In genomic region chr12:31966558-31967205, GRCh38 we compare ENCODE assay signal across 12 cellular contexts. TPM values are rescaled to one million over a fixed set of nuclear protein-coding genes. Genes with fewer than 3 reads are reported as not detected.
A peak's percentile ranks its signal among the peaks of the same experiment; 100 is the strongest.
DNase-seq lines count a peak whose midpoint lies in the region; ATAC-seq and TF ChIP-seq lines count a peak whose summit lies in the region.
"Had no signal": no experiment of that assay in that cellular context is flagged by ENCODE, and none has a peak within 500 bp of the region (broad histone marks: within the 10 kb centered on the region; RNA-seq: fewer than 3 reads in every experiment).

No MANE protein-coding gene starts in this region.

- intact Hi-C loops in CD4-positive, alpha-beta T cell (cut with DNase I, micrococcal nuclease), result loop anchor here (5.0 to 10.0 kb wide), 4 partner anchors 96 to 708 kb away; partner anchors contain the start of gene DNM1L (in 1 of the 2)

- no peak for TF ChIP-seq CTCF in CD4-positive, alpha-beta T cell (IDR thresholded peaks at IDR 0.05)
- no peak for TF ChIP-seq CTCF in coronary artery (IDR thresholded peaks at IDR 0.05)

- no peak overlapping the region for H3K4me3 ChIP-seq in HUES64 (ENCODE audit: low read length)
- peak overlapping the region; percentile 35 for H3K4me3 ChIP-seq in coronary artery
- H3K4me3 ChIP-seq: GM23248, prostate gland had no signal

- ATAC-seq in CD4-positive, alpha-beta T cell (ENCODE audit: poor library complexity), result no peak
- peak; percentile 5 to 7 for ATAC-seq in naive thymus-derived CD8-positive, alpha-beta T cell
- no peak for ATAC-seq in HG02623 (IDR thresholded peaks at IDR 0.05; ENCODE audit: unreplicated experiment)

- peaks cover 7% of the 10 kb centered on the region for H3K9me3 ChIP-seq in CD4-positive, alpha-beta T cell (ENCODE audit: control insufficient read depth, low read length)
- 0 out of 2 replicates have a peak, but pooled peaks cover 1% of the 10 kb centered on the region for H3K9me3 ChIP-seq in HUES64 (ENCODE audit: insufficient read depth, low read depth, low read length)
- H3K9me3 ChIP-seq: prostate gland had no signal

- peaks cover 100% of the 10 kb centered on the region for H3K36me3 Mint-ChIP-seq in CD4-positive, alpha-beta T cell (ENCODE audit: low read depth)
- H3K36me3 Mint-ChIP-seq in naive thymus-derived CD8-positive, alpha-beta T cell, result peaks cover 49 to 95% (median 72%) of the 10 kb centered on the region in 3 donors

- H3K36me3 ChIP-seq in HUES64 (ENCODE audit: insufficient read depth, low read length), result peaks cover 79% of the 10 kb centered on the region
- H3K36me3 ChIP-seq: prostate gland had no signal

- DNase-seq in CD4-positive, alpha-beta T cell, result no peak
- DNase-seq in coronary artery (ENCODE audit: low spot score), result no peak
- DNase-seq in naive thymus-derived CD8-positive, alpha-beta T cell, result no peak
- no peak for DNase-seq in NCI-H1694 treated with DMSO at 0.1 percent for 48 hours (lab: John Stamatoyannopoulos, UW)
- DNase-seq in hippocampal formation (lab: John Stamatoyannopoulos, UW), result no peak
- no peak for DNase-seq in NCI-H1436 (lab: John Stamatoyannopoulos, UW)
- DNase-seq: activated CD4-positive, alpha-beta T cell treated with anti-CD3 and anti-CD28 coated beads for 1 hour; GM23248; NCI-H1930 had no signal

- 52% methylated on average over 5 of the region's 5 CpGs for WGBS in HUES64

- H3K27me3 ChIP-seq in CD4-positive, alpha-beta T cell (ENCODE audit: control insufficient read depth, insufficient read depth, low read length), result no peaks in the 10 kb centered on the region
- H3K27me3 ChIP-seq in HUES64 (ENCODE audit: insufficient read depth, low read length), result no peaks in the 10 kb centered on the region

- peaks cover 89% of the 10 kb centered on the region for H3K4me1 Mint-ChIP-seq in CD4-positive, alpha-beta T cell (ENCODE audit: low read depth)
- peaks cover 47 to 99% (median 88%) of the 10 kb centered on the region in 4 donors for H3K4me1 Mint-ChIP-seq in naive thymus-derived CD8-positive, alpha-beta T cell

- H3K27me3 Mint-ChIP-seq in CD4-positive, alpha-beta T cell, result no peaks in the 10 kb centered on the region
- H3K27me3 Mint-ChIP-seq in naive thymus-derived CD8-positive, alpha-beta T cell, result no peaks in the 10 kb centered on the region

- H3K27ac ChIP-seq in CD4-positive, alpha-beta T cell (ENCODE audit: low read depth, low read length), result peak overlapping the region; percentile 1
- H3K27ac ChIP-seq in HUES64 (ENCODE audit: low read depth, low read length) (peak overlapping the region; percentile 76), coronary artery (peak overlapping the region in 1 of 2 donors; percentile 42)
- H3K27ac ChIP-seq: GM23248, prostate gland had no signal

- POLR2A ChIA-PET in CD4-positive, alpha-beta T cell (lab: Charles Lee), result interaction anchor here (0.9 to 2.1 kb wide), 4 partner anchors 25 to 310 kb away, joined by 3 to 4 read pairs (median 4); no protein-coding TSS in a partner anchor
- POLR2A ChIA-PET in naive thymus-derived CD8-positive, alpha-beta T cell (lab: Charles Lee), result interaction anchor here (0.6 to 4.6 kb wide), 10 partner anchors 9 to 307 kb away, joined by 3 to 33 read pairs (median 4); partner anchors contain the start of gene ETFBKMT

- CTCF ChIA-PET in CD4-positive, alpha-beta T cell (lab: Charles Lee), result interaction anchor here (1.5 kb wide), 1 partner anchor 285 kb away, joined by 3 read pairs; no protein-coding TSS in a partner anchor

- H3K27ac Mint-ChIP-seq in CD4-positive, alpha-beta T cell, result peak overlapping the region; percentile 96
- peak overlapping the region; percentile 94 to 99 (median 97) for H3K27ac Mint-ChIP-seq in naive thymus-derived CD8-positive, alpha-beta T cell

- peak overlapping the region; percentile 99 for H3K4me3 Mint-ChIP-seq in CD4-positive, alpha-beta T cell
- H3K4me3 Mint-ChIP-seq in naive thymus-derived CD8-positive, alpha-beta T cell, result peak overlapping the region; percentile 93 to 99 (median 97)

- H3K4me1 ChIP-seq in HUES64 (ENCODE audit: insufficient read depth, low read length), result peaks cover 35% of the 10 kb centered on the region
- H3K4me1 ChIP-seq: prostate gland had no signal

- H3K9me3 Mint-ChIP-seq in CD4-positive, alpha-beta T cell, result peaks cover 10% of the 10 kb centered on the region
- H3K9me3 Mint-ChIP-seq in naive thymus-derived CD8-positive, alpha-beta T cell, result peaks cover 0 to 11% (median 8%) of the 10 kb centered on the region in 9 donors

- H3K9ac ChIP-seq in HUES64 (ENCODE audit: low read depth, low read length), result no peak overlapping the region
- H3K9ac ChIP-seq: GM23248 had no signal

RNA-seq across cellular contexts. Expression of gene RESF1, which starts 7.5 kb away (rescaled TPM):
- total RNA-seq in CD4-positive, alpha-beta T cell, result 100 to 1,000 TPM; 113 to 124 TPM
- polyA plus RNA-seq in HUES64 (2013, experiment 1 of 2), result 82.7 TPM
- 76.7 TPM for polyA plus RNA-seq in HUES64 (2013, experiment 2 of 2)
- total RNA-seq in naive thymus-derived CD8-positive, alpha-beta T cell, result 100 to 1,000 TPM; 541 to 583 TPM
- 100 to 1,000 TPM; 129 to 237 (median 154) TPM for polyA plus RNA-seq in naive thymus-derived CD8-positive, alpha-beta T cell

Comparison
In these comparisons a context has a peak if more than half of its experiments do, and no peak if none do; other contexts are left out.
1. ATAC-seq: peak in naive thymus-derived CD8-positive, alpha-beta T cell (2 of 2); none in CD4-positive, alpha-beta T cell (single experiment) and HG02623 (single experiment).
2. RNA of gene RESF1, which starts 7.5 kb away (total RNA-seq): 541 to 583 TPM in naive thymus-derived CD8-positive, alpha-beta T cell; 113 to 124 TPM in CD4-positive, alpha-beta T cell; every median in the first group is over 4 times any median in the second.